17 cellular contexts compared by ENCODE assay signal in genomic region chr13:54232700-54233099, GRCh38.
DNase-seq lines count a peak whose midpoint lies in the region; ATAC-seq and TF ChIP-seq lines count a peak whose summit lies in the region.
"Had no signal": no experiment of that assay in that cellular context is flagged by ENCODE, and none has a peak within 500 bp of the region (broad histone marks: within the 10 kb centered on the region; RNA-seq: fewer than 3 reads in every experiment).

No MANE protein-coding gene starts in this region.

- H3K27me3 ChIP-seq in mesendoderm (ENCODE audit: insufficient read depth, low read length, poor library complexity) = no peaks in the 10 kb centered on the region
- H3K27me3 ChIP-seq in ovary = no peaks in the 10 kb centered on the region
- H3K27me3 ChIP-seq: BLaER1 had no signal

- peak overlapping the region; percentile 96 for H2BK15ac ChIP-seq in mesendoderm (replicated peaks; ENCODE audit: low read depth)

- H3K27ac ChIP-seq in mesendoderm (ENCODE audit: low read depth, low read length) (no peak overlapping the region), ovary (no peak overlapping the region)
- H3K27ac ChIP-seq: BLaER1 had no signal

- H2BK120ac ChIP-seq in mesendoderm (ENCODE audit: low read depth, low read length) = no peak overlapping the region

- WGBS in mesendoderm (ENCODE audit: extremely low coverage, insufficient coverage, low lambda C conversion rate) = no CpG with 5 or more reads among the region's 1 CpG
- 34 to 41% (median 40%) methylated on average over 1 of the region's 1 CpG for WGBS in ovary, 3 donors

- peak; percentile 16 for DNase-seq in NCI-H1105 treated with DMSO at 0.1 percent for 48 hours (lab: John Stamatoyannopoulos, UW)
- no peak for DNase-seq in NCI-H1105 (lab: John Stamatoyannopoulos, UW)
- DNase-seq in NCI-H1417 (lab: John Stamatoyannopoulos, UW) = peak; percentile 32 to 90 (median 87)
- DNase-seq in NCI-H2107 treated with DMSO at 0.1 percent for 48 hours (lab: John Stamatoyannopoulos, UW; ENCODE audit: unreplicated experiment) = peak; percentile 35
- no peak for DNase-seq in mesendoderm
- no peak for DNase-seq in ovary
- no peak for DNase-seq in DMS 273 (lab: John Stamatoyannopoulos, UW; ENCODE audit: unreplicated experiment)
- DNase-seq: 8988T; AML-193; Caco-2; CD8-positive, alpha-beta memory T cell; DMS53; HFFc6 had no signal

- no peak overlapping the region for H3K4ac ChIP-seq in mesendoderm (ENCODE audit: low read depth, low read length)

- no peak overlapping the region for H3K23ac ChIP-seq in mesendoderm (ENCODE audit: low read length)

- no peak for TF ChIP-seq EP300 in ovary (IDR thresholded peaks at IDR 0.05)

- no peak overlapping the region for H2BK5ac ChIP-seq in mesendoderm (ENCODE audit: low read length)

- H3K18ac ChIP-seq in mesendoderm (ENCODE audit: low read length) = no peak overlapping the region

- intact Hi-C loops in ovary (cut with DNase I) = no loop called here

- H3K4me3 ChIP-seq in mesendoderm (ENCODE audit: low read length) = no peak overlapping the region
- H3K4me3 ChIP-seq in ovary = no peak overlapping the region
- H3K4me3 ChIP-seq: BLaER1, GM12878, HAP-1 had no signal

- H3K56ac ChIP-seq in mesendoderm (ENCODE audit: low read length) = no peak overlapping the region

- H3K36me3 ChIP-seq in mesendoderm (ENCODE audit: control insufficient read depth, insufficient read depth, low read length) (no peaks in the 10 kb centered on the region), ovary (no peaks in the 10 kb centered on the region)
- H3K36me3 ChIP-seq: BLaER1, HAP-1 had no signal

- no peak overlapping the region for H2AK5ac ChIP-seq in mesendoderm (ENCODE audit: low read length)

- H3K4me1 ChIP-seq in mesendoderm (ENCODE audit: control insufficient read depth, low read depth, low read length) (no peaks in the 10 kb centered on the region), ovary (ENCODE audit: insufficient read depth) (no peaks in the 10 kb centered on the region)
- H3K4me1 ChIP-seq: BLaER1, Caco-2, HAP-1 had no signal

- TF ChIP-seq POLR2A in ovary (IDR thresholded peaks at IDR 0.05) = no peak

- no peak overlapping the region for H4K5ac ChIP-seq in mesendoderm (ENCODE audit: low read length)

- no peak overlapping the region for H4K8ac ChIP-seq in mesendoderm (ENCODE audit: low read depth, low read length)

- H3K79me1 ChIP-seq in mesendoderm (ENCODE audit: low read length) = no peaks in the 10 kb centered on the region

- H3K9me3 ChIP-seq in ovary = no peaks in the 10 kb centered on the region
- H3K9me3 ChIP-seq: BLaER1, Caco-2, HAP-1 had no signal

- no peak overlapping the region for H3K9ac ChIP-seq in mesendoderm (ENCODE audit: low read length)
- H3K9ac ChIP-seq: BLaER1 had no signal

- TF ChIP-seq CTCF in ovary (IDR thresholded peaks at IDR 0.05) = no peak

- H3K4me2 ChIP-seq in mesendoderm (ENCODE audit: low read length) = no peak overlapping the region
- H3K4me2 ChIP-seq: BLaER1 had no signal

- no peak for ATAC-seq in HG03571 (IDR thresholded peaks at IDR 0.05; ENCODE audit: unreplicated experiment)
- ATAC-seq: GM12878 had no signal

- no peaks in the 10 kb centered on the region for H3K79me2 ChIP-seq in mesendoderm (ENCODE audit: control insufficient read depth, insufficient read depth, low read length)

Comparison
In these comparisons a context has a peak if more than half of its experiments do, and no peak if none do; other contexts are left out.
1. DNase-seq: peak in NCI-H1105 treated with DMSO at 0.1 percent for 48 hours (single experiment), NCI-H1417 (3 of 3) and NCI-H2107 treated with DMSO at 0.1 percent for 48 hours (single experiment); none in NCI-H1105 (single experiment), mesendoderm (single experiment), ovary (0 of 5) and DMS 273 (single experiment).